23 cellular contexts compared by ENCODE assay signal in genomic region chr7:90879924-90880323, GRCh38.
"Had no signal": no experiment of that assay in that cellular context is flagged by ENCODE, and none has a peak within 500 bp of the region (broad histone marks: within the 10 kb centered on the region; RNA-seq: fewer than 3 reads in every experiment).

No MANE protein-coding gene starts in this region.

- H3K9me3 Mint-ChIP-seq: activated naive CD8-positive, alpha-beta T cell treated with anti-CD3 and anti-CD28 coated beads, Interleukin-2, amount 10 ng/mL, durations not matched to agents 7 days and 5 days; stimulated activated naive CD8-positive, alpha-beta T cell treated with anti-CD3 and anti-CD28 coated beads, Interleukin-15, Interleukin-2, amounts not matched to agents 100 ng/mL and 50 ng/mL, for 24 hours; T-helper 2 cell treated with Interferon-gamma antibody and Interleukin-4, amounts not matched to agents 5 μg/mL and 100 μg/mL, for 36 hours had no signal

- H3K4me1 ChIP-seq: colonic mucosa, lower lobe of right lung, parathyroid adenoma, suprapubic skin, transverse colon, uterus had no signal

- ATAC-seq: activated T-helper 17 cell treated with anti-CD3 and anti-CD28 coated beads, Interleukin-2, amount 50 U/mL, for 72 hours; lower lobe of right lung; natural killer cell treated with Interleukin-12 subunit alpha and Interleukin-12 subunit beta and Interleukin-15 and Interleukin-18, amount 100 ng/mL, for 72 hours had no signal

- H3K27me3 ChIP-seq: brain microvascular endothelial cell, colonic mucosa, suprapubic skin, transverse colon, uterus had no signal

- DNase-seq: activated B cell treated with CpG ODN at 0.5 μM for 24 hours; activated CD4-positive, alpha-beta memory T cell treated with anti-CD3 and anti-CD28 coated beads, Interleukin-2, amount 10 ng/mL, durations not matched to agents 7 days and 5 days; activated CD4-positive, alpha-beta T cell treated with anti-CD3 and anti-CD28 coated beads for 48 hours; activated naive CD4-positive, alpha-beta T cell treated with Interleukin-2 at 50 U/mL for 16 hours; activated naive CD8-positive, alpha-beta T cell treated with anti-CD3 and anti-CD28 coated beads, Interleukin-2, amount 10 ng/mL, durations not matched to agents 7 days and 5 days; activated T-cell treated with anti-CD3 and anti-CD28 coated beads, Interleukin-2, amount 50 U/mL, for 1 hour; anterior cingulate cortex; brain microvascular endothelial cell; colonic mucosa; erythroblast; immature natural killer cell; lower lobe of right lung; stimulated activated CD4-positive, alpha-beta T cell treated with anti-CD3 and anti-CD28 coated beads, Interleukin-12 subunit alpha, Interleukin-12 subunit beta, amount 100 ng/mL, for 4 hours; stimulated activated CD4-positive, alpha-beta T cell treated with anti-CD3 and anti-CD28 coated beads, Interleukin-1b, Interleukin-23, amount 100 ng/mL, for 48 hours; transverse colon; uterus had no signal

- H3K4me3 ChIP-seq: colonic mucosa, lower lobe of right lung, suprapubic skin, transverse colon, uterus had no signal

- H3K27me3 Mint-ChIP-seq: activated B cell treated with CpG ODN at 0.5 μM for 24 hours; activated CD4-positive, alpha-beta memory T cell treated with anti-CD3 and anti-CD28 coated beads, Interleukin-2, amount 10 ng/mL, durations not matched to agents 7 days and 5 days; activated naive CD8-positive, alpha-beta T cell treated with anti-CD3 and anti-CD28 coated beads, Interleukin-2, amount 10 ng/mL, durations not matched to agents 7 days and 5 days; activated T-helper 17 cell treated with anti-CD3 and anti-CD28 coated beads, Interleukin-2, amount 50 U/mL, for 72 hours; central memory CD8-positive, alpha-beta T cell; natural killer cell treated with Interleukin-12 subunit alpha and Interleukin-12 subunit beta and Interleukin-15 and Interleukin-18, amount 100 ng/mL, for 72 hours; stimulated activated naive CD8-positive, alpha-beta T cell treated with anti-CD3 and anti-CD28 coated beads, Interleukin-15, Interleukin-2, amounts not matched to agents 100 ng/mL and 50 ng/mL, for 24 hours had no signal

- H3K36me3 Mint-ChIP-seq: activated naive CD8-positive, alpha-beta T cell treated with anti-CD3 and anti-CD28 coated beads, Interleukin-2, amount 10 ng/mL, durations not matched to agents 7 days and 5 days; immature natural killer cell; natural killer cell treated with Interleukin-12 subunit alpha and Interleukin-12 subunit beta and Interleukin-15 and Interleukin-18, amount 100 ng/mL, for 72 hours had no signal

- H3K27ac ChIP-seq: brain microvascular endothelial cell, colonic mucosa, lower lobe of right lung, parathyroid adenoma, suprapubic skin, transverse colon, uterus had no signal

- H3K27ac Mint-ChIP-seq: activated B cell treated with CpG ODN at 0.5 μM for 24 hours; activated CD4-positive, alpha-beta memory T cell treated with anti-CD3 and anti-CD28 coated beads, Interleukin-2, amount 10 ng/mL, durations not matched to agents 7 days and 5 days; activated naive CD8-positive, alpha-beta T cell treated with anti-CD3 and anti-CD28 coated beads, Interleukin-2, amount 10 ng/mL, durations not matched to agents 7 days and 5 days; activated T-helper 17 cell treated with anti-CD3 and anti-CD28 coated beads, Interleukin-2, amount 50 U/mL, for 72 hours; immature natural killer cell; natural killer cell treated with Interleukin-12 subunit alpha and Interleukin-12 subunit beta and Interleukin-15 and Interleukin-18, amount 100 ng/mL, for 72 hours; stimulated activated naive CD8-positive, alpha-beta T cell treated with anti-CD3 and anti-CD28 coated beads, Interleukin-15, Interleukin-2, amounts not matched to agents 100 ng/mL and 50 ng/mL, for 24 hours; T-helper 2 cell treated with Interferon-gamma antibody and Interleukin-4, amounts not matched to agents 5 μg/mL and 100 μg/mL, for 36 hours had no signal

- H3K9me3 ChIP-seq: colonic mucosa, lower lobe of right lung, suprapubic skin, transverse colon, uterus had no signal

- H3K36me3 ChIP-seq: brain microvascular endothelial cell, colonic mucosa, lower lobe of right lung, suprapubic skin, transverse colon, uterus had no signal

- H3K4me3 Mint-ChIP-seq: activated B cell treated with CpG ODN at 0.5 μM for 24 hours; activated CD4-positive, alpha-beta memory T cell treated with anti-CD3 and anti-CD28 coated beads, Interleukin-2, amount 10 ng/mL, durations not matched to agents 7 days and 5 days; activated naive CD8-positive, alpha-beta T cell treated with anti-CD3 and anti-CD28 coated beads, Interleukin-2, amount 10 ng/mL, durations not matched to agents 7 days and 5 days; activated T-helper 17 cell treated with anti-CD3 and anti-CD28 coated beads, Interleukin-2, amount 50 U/mL, for 72 hours; central memory CD8-positive, alpha-beta T cell; immature natural killer cell; natural killer cell treated with Interleukin-12 subunit alpha and Interleukin-12 subunit beta and Interleukin-15 and Interleukin-18, amount 100 ng/mL, for 72 hours; stimulated activated naive CD8-positive, alpha-beta T cell treated with anti-CD3 and anti-CD28 coated beads, Interleukin-15, Interleukin-2, amounts not matched to agents 100 ng/mL and 50 ng/mL, for 24 hours; T-helper 2 cell treated with Interferon-gamma antibody and Interleukin-4, amounts not matched to agents 5 μg/mL and 100 μg/mL, for 36 hours had no signal

- H3K4me1 Mint-ChIP-seq: activated CD4-positive, alpha-beta memory T cell treated with anti-CD3 and anti-CD28 coated beads, Interleukin-2, amount 10 ng/mL, durations not matched to agents 7 days and 5 days; activated naive CD8-positive, alpha-beta T cell treated with anti-CD3 and anti-CD28 coated beads, Interleukin-2, amount 10 ng/mL, durations not matched to agents 7 days and 5 days; activated T-helper 17 cell treated with anti-CD3 and anti-CD28 coated beads, Interleukin-2, amount 50 U/mL, for 72 hours; central memory CD8-positive, alpha-beta T cell; immature natural killer cell had no signal
